11 cellular contexts compared by ENCODE assay signal in genomic region chr11:82750643-82751139, GRCh38. TPM values are rescaled to one million over a fixed set of nuclear protein-coding genes. Genes with fewer than 3 reads are reported as not detected.
DNase-seq lines count a peak whose midpoint lies in the region; ATAC-seq and TF ChIP-seq lines count a peak whose summit lies in the region.
"Had no signal": no experiment of that assay in that cellular context is flagged by ENCODE, and none has a peak within 500 bp of the region (broad histone marks: within the 10 kb centered on the region; RNA-seq: fewer than 3 reads in every experiment).

No MANE protein-coding gene starts in this region.

- no peak overlapping the region for H3K27ac ChIP-seq in CD4-positive, CD25-positive, alpha-beta regulatory T cell (ENCODE audit: insufficient read depth, low read length, poor library complexity, severe bottlenecking)

- no peak for TF ChIP-seq CTCF in endothelial cell (IDR thresholded peaks at IDR 0.05; ENCODE audit: unreplicated experiment)

- H3K36me3 Mint-ChIP-seq in CD4-positive, CD25-positive, alpha-beta regulatory T cell = no peaks in the 10 kb centered on the region
- H3K36me3 Mint-ChIP-seq in endothelial cell (ENCODE audit: low read depth, unreplicated experiment) = no peaks in the 10 kb centered on the region
- H3K36me3 Mint-ChIP-seq in stimulated activated effector memory CD8-positive, alpha-beta T cell treated with anti-CD3 and anti-CD28 coated beads, Interleukin-12 subunit alpha, Interleukin-12 subunit beta, amount 100 ng/mL, for 72 hours = no peaks in the 10 kb centered on the region

- peak in 1 of 2 donors; percentile 47 for ATAC-seq in CD4-positive, CD25-positive, alpha-beta regulatory T cell (ENCODE audit: low read depth in 2 of 2)
- peak; percentile 55 for ATAC-seq in GM19035 (IDR thresholded peaks at IDR 0.05; ENCODE audit: unreplicated experiment)
- no peak for ATAC-seq in GM18519 (IDR thresholded peaks at IDR 0.05; ENCODE audit: low FRiP score, unreplicated experiment)
- no peak for ATAC-seq in stimulated activated effector memory CD8-positive, alpha-beta T cell treated with anti-CD3 and anti-CD28 coated beads, Interleukin-12 subunit alpha, Interleukin-12 subunit beta, amount 100 ng/mL, for 72 hours

- peak in 1 of 3 donors; percentile 46 for DNase-seq in CD4-positive, CD25-positive, alpha-beta regulatory T cell
- peak; percentile 59 to 85 for DNase-seq in NCI-H524 (lab: John Stamatoyannopoulos, UW)
- peak; percentile 11 for DNase-seq in endothelial cell (ENCODE audit: low spot score)
- DNase-seq in activated gamma-delta T cell treated with Interleukin-2 at 50 U/mL for 16 hours = no peak
- no peak for DNase-seq in stimulated activated effector memory CD8-positive, alpha-beta T cell treated with anti-CD3 and anti-CD28 coated beads, Interleukin-12 subunit alpha, Interleukin-12 subunit beta, amount 100 ng/mL, for 72 hours (ENCODE audit: low spot score in 2 of 2)
- no peak for DNase-seq in AG08396 (ENCODE audit: low spot score)
- DNase-seq: DMS79, Right ventricle myocardium superior had no signal

- H3K4me1 ChIP-seq in CD4-positive, CD25-positive, alpha-beta regulatory T cell (ENCODE audit: control insufficient read depth, insufficient read depth, low read length, poor library complexity, severe bottlenecking) = no peaks in the 10 kb centered on the region

- H3K36me3 ChIP-seq in CD4-positive, CD25-positive, alpha-beta regulatory T cell (ENCODE audit: control insufficient read depth, insufficient read depth, low read length) = no peaks in the 10 kb centered on the region

- peaks cover 3% of the 10 kb centered on the region for H3K27me3 ChIP-seq in CD4-positive, CD25-positive, alpha-beta regulatory T cell (ENCODE audit: control insufficient read depth, insufficient read depth, low read length)

- peaks cover 15% of the 10 kb centered on the region for H3K27me3 Mint-ChIP-seq in CD4-positive, CD25-positive, alpha-beta regulatory T cell
- peaks cover 4% of the 10 kb centered on the region for H3K27me3 Mint-ChIP-seq in endothelial cell (ENCODE audit: unreplicated experiment)

- H3K4me3 ChIP-seq in CD4-positive, CD25-positive, alpha-beta regulatory T cell (ENCODE audit: low read depth, low read length) = peak overlapping the region; percentile 38

- peak overlapping the region in 1 of 3 donors; percentile 23 for H3K27ac Mint-ChIP-seq in CD4-positive, CD25-positive, alpha-beta regulatory T cell
- peak overlapping the region; percentile 40 for H3K27ac Mint-ChIP-seq in endothelial cell (ENCODE audit: unreplicated experiment)
- H3K27ac Mint-ChIP-seq in stimulated activated effector memory CD8-positive, alpha-beta T cell treated with anti-CD3 and anti-CD28 coated beads, Interleukin-12 subunit alpha, Interleukin-12 subunit beta, amount 100 ng/mL, for 72 hours = no peak overlapping the region

- peak overlapping the region in 2 of 4 donors; percentile 48 to 54 for H3K4me3 Mint-ChIP-seq in CD4-positive, CD25-positive, alpha-beta regulatory T cell
- H3K4me3 Mint-ChIP-seq in endothelial cell (ENCODE audit: unreplicated experiment) = no peak overlapping the region
- no peak overlapping the region for H3K4me3 Mint-ChIP-seq in stimulated activated effector memory CD8-positive, alpha-beta T cell treated with anti-CD3 and anti-CD28 coated beads, Interleukin-12 subunit alpha, Interleukin-12 subunit beta, amount 100 ng/mL, for 72 hours

- H3K4me1 Mint-ChIP-seq in CD4-positive, CD25-positive, alpha-beta regulatory T cell = peaks cover 0 to 18% (median 7%) of the 10 kb centered on the region in 4 donors
- H3K4me1 Mint-ChIP-seq in endothelial cell (ENCODE audit: unreplicated experiment) = peaks cover 15% of the 10 kb centered on the region
- H3K4me1 Mint-ChIP-seq in stimulated activated effector memory CD8-positive, alpha-beta T cell treated with anti-CD3 and anti-CD28 coated beads, Interleukin-12 subunit alpha, Interleukin-12 subunit beta, amount 100 ng/mL, for 72 hours = peaks cover 6% of the 10 kb centered on the region

- no peaks in the 10 kb centered on the region for H3K9me3 ChIP-seq in CD4-positive, CD25-positive, alpha-beta regulatory T cell (ENCODE audit: control insufficient read depth in 2 of 2, low read length in 2 of 2)

- H3K9me3 Mint-ChIP-seq in CD4-positive, CD25-positive, alpha-beta regulatory T cell = peaks cover 0 to 2% (median 0%) of the 10 kb centered on the region in 7 donors
- H3K9me3 Mint-ChIP-seq in endothelial cell (ENCODE audit: unreplicated experiment) = no peaks in the 10 kb centered on the region
- no peaks in the 10 kb centered on the region for H3K9me3 Mint-ChIP-seq in stimulated activated effector memory CD8-positive, alpha-beta T cell treated with anti-CD3 and anti-CD28 coated beads, Interleukin-12 subunit alpha, Interleukin-12 subunit beta, amount 100 ng/mL, for 72 hours

RNA-seq across cellular contexts. Expression of gene FAM181B, which starts 17.0 kb away (rescaled TPM):
- total RNA-seq in CD4-positive, CD25-positive, alpha-beta regulatory T cell = not detected
- polyA plus RNA-seq in CD4-positive, CD25-positive, alpha-beta regulatory T cell = not detected
- total RNA-seq in endothelial cell (ENCODE audit: unreplicated experiment) = 1.0 TPM
- total RNA-seq: myocyte had no signal

Comparison
In these comparisons a context has a peak if more than half of its experiments do, and no peak if none do; other contexts are left out.
1. DNase-seq: peak in NCI-H524 (2 of 2) and endothelial cell (single experiment); none in activated gamma-delta T cell treated with Interleukin-2 at 50 U/mL for 16 hours (single experiment), stimulated activated effector memory CD8-positive, alpha-beta T cell treated with anti-CD3 and anti-CD28 coated beads, Interleukin-12 subunit alpha, Interleukin-12 subunit beta, amount 100 ng/mL, for 72 hours (0 of 2) and AG08396 (single experiment).